32 cellular contexts compared by ENCODE assay signal in the genomic region with DNA sequence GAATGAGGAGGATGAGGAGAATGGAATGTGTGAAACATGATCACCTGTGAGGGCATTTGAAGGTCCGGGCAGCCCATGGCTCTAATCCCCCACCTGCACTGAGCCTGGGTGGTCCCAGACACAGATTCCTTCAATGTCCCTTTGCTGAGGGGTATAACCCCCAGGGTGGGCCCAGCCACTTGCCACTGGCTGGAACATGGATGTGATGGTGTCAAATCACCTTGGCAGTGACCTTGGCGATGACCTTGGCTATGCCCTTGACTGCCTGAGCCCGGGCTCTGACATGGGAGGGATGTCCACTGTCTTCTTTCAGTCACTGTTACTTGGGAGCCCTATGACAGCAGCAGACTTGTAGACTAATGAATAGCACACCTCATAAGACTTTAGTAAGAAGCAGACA. TPM values are rescaled to one million over a fixed set of nuclear protein-coding genes. Genes with fewer than 3 reads are reported as not detected.
DNase-seq lines count a peak whose midpoint lies in the region; ATAC-seq and TF ChIP-seq lines count a peak whose summit lies in the region.
"Had no signal": no experiment of that assay in that cellular context is flagged by ENCODE, and none has a peak within 500 bp of the region (broad histone marks: within the 10 kb centered on the region; RNA-seq: fewer than 3 reads in every experiment).

No MANE protein-coding gene starts in this region.

- no peaks in the 10 kb centered on the region for H3K9me3 Mint-ChIP-seq in activated CD4-positive, alpha-beta memory T cell treated with anti-CD3 and anti-CD28 coated beads for 36 hours
- H3K9me3 Mint-ChIP-seq in activated CD4-positive, alpha-beta memory T cell treated with anti-CD3 and anti-CD28 coated beads, Interleukin-2, amount 10 ng/mL, durations not matched to agents 7 days and 5 days, result peaks cover 3% of the 10 kb centered on the region
- H3K9me3 Mint-ChIP-seq in central memory CD8-positive, alpha-beta T cell, result no peaks in the 10 kb centered on the region
- no peaks in the 10 kb centered on the region for H3K9me3 Mint-ChIP-seq in osteocyte (ENCODE audit: unreplicated experiment)
- H3K9me3 Mint-ChIP-seq: endodermal cell, H9, neural progenitor cell had no signal

- H3K36me3 Mint-ChIP-seq in activated CD4-positive, alpha-beta memory T cell treated with anti-CD3 and anti-CD28 coated beads for 36 hours, result peaks cover 4% of the 10 kb centered on the region
- H3K36me3 Mint-ChIP-seq in activated CD4-positive, alpha-beta memory T cell treated with anti-CD3 and anti-CD28 coated beads, Interleukin-2, amount 10 ng/mL, durations not matched to agents 7 days and 5 days (ENCODE audit: low read depth), result peaks cover 54% of the 10 kb centered on the region
- H3K36me3 Mint-ChIP-seq in T-helper 17 cell (ENCODE audit: low read depth), result peaks cover 3% of the 10 kb centered on the region
- H3K36me3 Mint-ChIP-seq in central memory CD8-positive, alpha-beta T cell (ENCODE audit: insufficient read depth), result peaks cover 3% of the 10 kb centered on the region
- H3K36me3 Mint-ChIP-seq in osteocyte (ENCODE audit: unreplicated experiment), result no peaks in the 10 kb centered on the region
- H3K36me3 Mint-ChIP-seq: neural progenitor cell had no signal

- H3K27me3 ChIP-seq in upper lobe of right lung, result no peaks in the 10 kb centered on the region
- H3K27me3 ChIP-seq: ascending aorta, cardiac muscle cell, esophagus muscularis mucosa, foreskin keratinocyte, neural progenitor cell, right lobe of liver, uterus had no signal

- intact Hi-C loops in activated CD4-positive, alpha-beta memory T cell treated with anti-CD3 and anti-CD28 coated beads for 36 hours (cut with micrococcal nuclease), result no loop called here
- intact Hi-C loops in upper lobe of right lung (cut with DNase I), result no loop called here

- no peak overlapping the region for H3K4me3 Mint-ChIP-seq in activated CD4-positive, alpha-beta memory T cell treated with anti-CD3 and anti-CD28 coated beads for 36 hours
- no peak overlapping the region for H3K4me3 Mint-ChIP-seq in activated CD4-positive, alpha-beta memory T cell treated with anti-CD3 and anti-CD28 coated beads, Interleukin-2, amount 10 ng/mL, durations not matched to agents 7 days and 5 days
- H3K4me3 Mint-ChIP-seq in T-helper 17 cell (no peak overlapping the region), osteocyte (ENCODE audit: unreplicated experiment) (no peak overlapping the region)
- H3K4me3 Mint-ChIP-seq in central memory CD8-positive, alpha-beta T cell, result no peak overlapping the region
- H3K4me3 Mint-ChIP-seq: activated naive CD4-positive, alpha-beta T cell treated with anti-CD3 and anti-CD28 coated beads, Interleukin-2, amount 10 ng/mL, durations not matched to agents 7 days and 5 days; endodermal cell; H9; neural progenitor cell had no signal

- H3K4me3 ChIP-seq in upper lobe of right lung, result no peak overlapping the region
- H3K4me3 ChIP-seq: ascending aorta, cardiac muscle cell, esophagus muscularis mucosa, heart right ventricle, lung, neural progenitor cell, PC-9, right lobe of liver, uterus had no signal

- H3K4me1 ChIP-seq in upper lobe of right lung, result peaks cover 5% of the 10 kb centered on the region
- H3K4me1 ChIP-seq: ascending aorta, esophagus muscularis mucosa, foreskin keratinocyte, neural progenitor cell, right lobe of liver, uterus had no signal

- TF ChIP-seq CTCF in osteocyte (IDR thresholded peaks at IDR 0.05) (no peak), upper lobe of right lung (IDR thresholded peaks at IDR 0.05) (no peak)

- ATAC-seq in T-helper 17 cell (no peak), HG03378 (IDR thresholded peaks at IDR 0.05; ENCODE audit: unreplicated experiment) (no peak), upper lobe of right lung (no peak)
- no peak for ATAC-seq in central memory CD8-positive, alpha-beta T cell (replicated peaks; ENCODE audit: extremely low read depth, poor library complexity, severe bottlenecking)
- ATAC-seq: foreskin keratinocyte, heart right ventricle, right lobe of liver, Right ventricle myocardium inferior had no signal

- H3K27ac ChIP-seq in upper lobe of right lung, result no peak overlapping the region
- H3K27ac ChIP-seq: ascending aorta, cardiac muscle cell, esophagus muscularis mucosa, foreskin keratinocyte, heart right ventricle, neural progenitor cell, PC-9, right lobe of liver, uterus, WERI-Rb-1 had no signal

- H3K27ac Mint-ChIP-seq in activated CD4-positive, alpha-beta memory T cell treated with anti-CD3 and anti-CD28 coated beads for 36 hours, result peak overlapping the region; percentile 15
- H3K27ac Mint-ChIP-seq in activated CD4-positive, alpha-beta memory T cell treated with anti-CD3 and anti-CD28 coated beads, Interleukin-2, amount 10 ng/mL, durations not matched to agents 7 days and 5 days, result no peak overlapping the region
- H3K27ac Mint-ChIP-seq in T-helper 17 cell, result peak overlapping the region; percentile 84
- H3K27ac Mint-ChIP-seq in central memory CD8-positive, alpha-beta T cell (ENCODE audit: low read depth), result peak overlapping the region; percentile 75
- H3K27ac Mint-ChIP-seq in osteocyte (ENCODE audit: unreplicated experiment), result no peak overlapping the region
- H3K27ac Mint-ChIP-seq: endodermal cell, neural progenitor cell had no signal

- no peaks in the 10 kb centered on the region for H3K27me3 Mint-ChIP-seq in activated CD4-positive, alpha-beta memory T cell treated with anti-CD3 and anti-CD28 coated beads for 36 hours
- no peaks in the 10 kb centered on the region for H3K27me3 Mint-ChIP-seq in activated CD4-positive, alpha-beta memory T cell treated with anti-CD3 and anti-CD28 coated beads, Interleukin-2, amount 10 ng/mL, durations not matched to agents 7 days and 5 days
- H3K27me3 Mint-ChIP-seq in T-helper 17 cell (no peaks in the 10 kb centered on the region), osteocyte (ENCODE audit: unreplicated experiment) (peaks cover 7% of the 10 kb centered on the region)
- no peaks in the 10 kb centered on the region for H3K27me3 Mint-ChIP-seq in central memory CD8-positive, alpha-beta T cell
- H3K27me3 Mint-ChIP-seq: activated naive CD4-positive, alpha-beta T cell treated with anti-CD3 and anti-CD28 coated beads, Interleukin-2, amount 10 ng/mL, durations not matched to agents 7 days and 5 days had no signal

- peaks cover 80% of the 10 kb centered on the region for H3K4me1 Mint-ChIP-seq in activated CD4-positive, alpha-beta memory T cell treated with anti-CD3 and anti-CD28 coated beads for 36 hours (ENCODE audit: low read depth)
- H3K4me1 Mint-ChIP-seq in activated CD4-positive, alpha-beta memory T cell treated with anti-CD3 and anti-CD28 coated beads, Interleukin-2, amount 10 ng/mL, durations not matched to agents 7 days and 5 days, result peaks cover 65% of the 10 kb centered on the region
- peaks cover 45% of the 10 kb centered on the region for H3K4me1 Mint-ChIP-seq in T-helper 17 cell
- H3K4me1 Mint-ChIP-seq in central memory CD8-positive, alpha-beta T cell, result peaks cover 74% of the 10 kb centered on the region
- H3K4me1 Mint-ChIP-seq in osteocyte (ENCODE audit: unreplicated experiment), result no peaks in the 10 kb centered on the region
- H3K4me1 Mint-ChIP-seq: neural progenitor cell had no signal

- POLR2A ChIA-PET in activated CD4-positive, alpha-beta memory T cell treated with anti-CD3 and anti-CD28 coated beads for 36 hours (lab: Charles Lee), result interaction anchor here (0.9 kb wide), 1 partner anchor 17 kb away, joined by 3 read pairs; no protein-coding TSS in a partner anchor
- POLR2A ChIA-PET in activated CD4-positive, alpha-beta memory T cell treated with anti-CD3 and anti-CD28 coated beads, Interleukin-2, amount 10 ng/mL, durations not matched to agents 7 days and 5 days (lab: Charles Lee), result interaction anchor here (1.0 kb wide), 1 partner anchor 48 kb away, joined by 3 read pairs; no protein-coding TSS in a partner anchor

- no peak for DNase-seq in activated CD4-positive, alpha-beta memory T cell treated with anti-CD3 and anti-CD28 coated beads for 36 hours
- DNase-seq in activated CD4-positive, alpha-beta memory T cell treated with anti-CD3 and anti-CD28 coated beads, Interleukin-2, amount 10 ng/mL, durations not matched to agents 7 days and 5 days, result no peak
- DNase-seq in T-helper 17 cell (no peak), osteocyte (ENCODE audit: extremely low spot score, unreplicated experiment) (peak; percentile 73), upper lobe of right lung (no peak), NCI-H1930 (lab: John Stamatoyannopoulos, UW) (no peak)
- no peak for DNase-seq in central memory CD8-positive, alpha-beta T cell (ENCODE audit: low spot score in 2 of 2)
- DNase-seq: activated CD4-positive, alpha-beta T cell treated with anti-CD3 and anti-CD28 coated beads, Interleukin-2, amount 50 U/mL, for 4 hours; activated naive CD4-positive, alpha-beta T cell treated with anti-CD3 and anti-CD28 coated beads, Interleukin-2, amount 10 ng/mL, durations not matched to agents 7 days and 5 days; cortex of kidney; DMS153; endodermal cell; foreskin keratinocyte; H9; heart right ventricle; IMR-90; NCI-H1092; NCI-H187; NCI-H526 treated with DMSO at 0.1 percent for 48 hours; PC-9; right lobe of liver; stimulated activated CD4-positive, alpha-beta T cell treated with anti-CD3 and anti-CD28 coated beads, Interleukin-2, amount 100 ng/mL, for 48 hours; T1000; uterus; WERI-Rb-1 had no signal

- H3K9me3 ChIP-seq in T-helper 17 cell (ENCODE audit: control insufficient read depth, low read length, poor library complexity, severe bottlenecking) (no peaks in the 10 kb centered on the region), upper lobe of right lung (no peaks in the 10 kb centered on the region)
- H3K9me3 ChIP-seq: ascending aorta, esophagus muscularis mucosa, heart right ventricle, right lobe of liver, uterus had no signal

- CTCF ChIA-PET in activated CD4-positive, alpha-beta memory T cell treated with anti-CD3 and anti-CD28 coated beads for 36 hours (lab: Charles Lee), result interaction anchor here (1.2 kb wide), 1 partner anchor 132 kb away, joined by 3 read pairs; no protein-coding TSS in a partner anchor
- CTCF ChIA-PET in activated CD4-positive, alpha-beta memory T cell treated with anti-CD3 and anti-CD28 coated beads, Interleukin-2, amount 10 ng/mL, durations not matched to agents 7 days and 5 days (lab: Charles Lee), result no interaction called here

- no peaks in the 10 kb centered on the region for H3K36me3 ChIP-seq in upper lobe of right lung
- H3K36me3 ChIP-seq: ascending aorta, cardiac muscle cell, esophagus muscularis mucosa, heart right ventricle, neural progenitor cell, right lobe of liver, uterus, WERI-Rb-1 had no signal

RNA-seq across cellular contexts. Expression of a gene that starts 44.0 kb away (rescaled TPM):
- 10 to 100 TPM; 44.3 to 45.2 TPM for total RNA-seq in activated CD4-positive, alpha-beta memory T cell treated with anti-CD3 and anti-CD28 coated beads for 36 hours
- 10 to 100 TPM; 69.3 to 70.6 TPM for total RNA-seq in activated CD4-positive, alpha-beta memory T cell treated with anti-CD3 and anti-CD28 coated beads, Interleukin-2, amount 10 ng/mL, durations not matched to agents 7 days and 5 days
- total RNA-seq in T-helper 17 cell, result 10 to 100 TPM; 66.3 to 70.0 TPM
- 0.11 TPM in 1 of 2 replicates, not detected in the other for total RNA-seq in osteocyte
- 9.8 TPM for total RNA-seq in upper lobe of right lung
- total RNA-seq: ascending aorta had no signal

Comparison
In these comparisons a context has a peak if more than half of its experiments do, and no peak if none do; other contexts are left out.
1. H3K27ac Mint-ChIP-seq: peak in activated CD4-positive, alpha-beta memory T cell treated with anti-CD3 and anti-CD28 coated beads for 36 hours (single experiment), T-helper 17 cell (single experiment) and central memory CD8-positive, alpha-beta T cell (single experiment); none in activated CD4-positive, alpha-beta memory T cell treated with anti-CD3 and anti-CD28 coated beads, Interleukin-2, amount 10 ng/mL, durations not matched to agents 7 days and 5 days (single experiment) and osteocyte (single experiment).